ENCODE assay signal across 24 cellular contexts in genomic region chr10:66183028-66183427, GRCh38.
"Had no signal": no experiment of that assay in that cellular context is flagged by ENCODE, and none has a peak within 500 bp of the region (broad histone marks: within the 10 kb centered on the region; RNA-seq: fewer than 3 reads in every experiment).

No MANE protein-coding gene starts in this region.

- H3K4me1 ChIP-seq: SJSA1 had no signal

- H3K27ac ChIP-seq: HL-60, KMS-11, SJSA1 had no signal

- H3K27me3 ChIP-seq: SJSA1 had no signal

- DNase-seq: IMR-90, NCI-H1092, NCI-H1105 treated with DMSO at 0.1 percent for 48 hours, NCI-H1417 treated with DMSO at 0.1 percent for 48 hours, NCI-H146, NCI-H1694 treated with DMSO at 0.1 percent for 48 hours, NCI-H1930, NCI-H2081, NCI-H2107, NCI-H2227 treated with DMSO at 0.1 percent for 48 hours, NCI-H524, NCI-H526 treated with DMSO at 0.1 percent for 48 hours, NCI-H748 treated with DMSO at 0.1 percent for 48 hours, OCI-M1, Right ventricle myocardium superior, RPMI8226, SIG-M5, SK-N-SH, SW 1271, T-cell had no signal

- H3K4me2 ChIP-seq: KMS-11, SK-N-SH had no signal

- H3K4me3 ChIP-seq: SJSA1 had no signal

- H3K9ac ChIP-seq: KMS-11, SK-N-SH had no signal

- FAIRE-seq: RCC 7860 had no signal

- H3K9me3 ChIP-seq: SJSA1, SK-N-SH had no signal

- ATAC-seq: T-cell had no signal

- H3K36me3 ChIP-seq: SJSA1 had no signal
